ENCODE assay signal across 23 cellular contexts in the genomic region with DNA sequence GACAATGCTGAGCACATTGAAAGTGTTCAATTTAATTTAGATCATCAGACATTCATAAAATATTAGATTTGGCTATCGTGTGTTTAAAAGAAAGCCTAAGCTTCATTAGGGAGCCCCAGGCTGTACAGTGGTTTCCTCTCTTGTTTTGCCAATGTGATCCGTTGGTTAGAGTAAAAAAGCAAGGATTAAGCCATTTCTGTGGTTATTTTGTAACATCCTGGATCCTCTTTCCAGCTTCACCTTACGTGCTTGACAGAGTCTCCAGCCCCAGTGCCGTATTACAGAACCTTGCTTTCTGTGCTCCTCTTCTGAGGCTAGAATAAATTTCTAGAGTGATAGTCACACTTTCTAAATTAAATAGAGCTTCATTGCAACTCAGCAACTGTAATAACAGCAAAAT.
"Had no signal": no experiment of that assay in that cellular context is flagged by ENCODE, and none has a peak within 500 bp of the region (broad histone marks: within the 10 kb centered on the region; RNA-seq: fewer than 3 reads in every experiment).

No MANE protein-coding gene starts in this region.

- H3K4me3 ChIP-seq: esophagus squamous epithelium, left lung, lower lobe of right lung, spleen, tibial nerve had no signal

- H3K36me3 ChIP-seq: esophagus squamous epithelium, left lung, lower lobe of right lung, spleen, tibial nerve had no signal

- H3K27ac ChIP-seq: epithelial cell of prostate, esophagus squamous epithelium, left lung, lower lobe of right lung, spleen, tibial nerve, VCaP had no signal

- H3K4me1 Mint-ChIP-seq: central memory CD8-positive, alpha-beta T cell; naive thymus-derived CD8-positive, alpha-beta T cell; neural crest cell had no signal

- H3K27ac Mint-ChIP-seq: activated naive CD8-positive, alpha-beta T cell; dendritic cell treated with granulocyte-macrophage colony-stimulating factor and Interleukin-4, amounts not matched to agents 40 ng/mL and 50 ng/mL, for 4 days; naive thymus-derived CD8-positive, alpha-beta T cell had no signal

- H3K27me3 ChIP-seq: esophagus squamous epithelium, left lung, spleen, tibial nerve had no signal

- DNase-seq: activated CD4-positive, alpha-beta T cell treated with anti-CD3 and anti-CD28 coated beads for 4 hours; activated CD4-positive, alpha-beta T cell treated with anti-CD3 and anti-CD28 coated beads, Interleukin-2, amount 50 U/mL, for 4 hours; activated CD8-positive, alpha-beta memory T cell treated with anti-CD3 and anti-CD28 coated beads for 24 hours; activated effector memory CD4-positive, alpha-beta T cell treated with Interleukin-2 at 50 U/mL for 16 hours; activated naive CD4-positive, alpha-beta T cell treated with Interleukin-2 at 50 U/mL for 16 hours; anterior cingulate cortex; effector CD4-positive, alpha-beta T cell; esophagus squamous epithelium; left lung; lower lobe of right lung; mesenchymal stem cell; naive thymus-derived CD8-positive, alpha-beta T cell; posterior cingulate gyrus; right cardiac atrium; spleen; stimulated activated naive CD4-positive, alpha-beta T cell treated with Interleukin-2 at 50 U/mL for 16 hours had no signal

- ATAC-seq: left lung; lower lobe of right lung; naive thymus-derived CD8-positive, alpha-beta T cell; right cardiac atrium had no signal

- H3K27me3 Mint-ChIP-seq: activated naive CD8-positive, alpha-beta T cell; central memory CD8-positive, alpha-beta T cell; dendritic cell treated with granulocyte-macrophage colony-stimulating factor and Interleukin-4, amounts not matched to agents 40 ng/mL and 50 ng/mL, for 4 days; naive thymus-derived CD8-positive, alpha-beta T cell had no signal

- H3K4me1 ChIP-seq: esophagus squamous epithelium, left lung, lower lobe of right lung, spleen, tibial nerve had no signal

- H3K36me3 Mint-ChIP-seq: activated naive CD8-positive, alpha-beta T cell had no signal

- H3K4me3 Mint-ChIP-seq: activated naive CD8-positive, alpha-beta T cell; central memory CD8-positive, alpha-beta T cell; dendritic cell treated with granulocyte-macrophage colony-stimulating factor and Interleukin-4, amounts not matched to agents 40 ng/mL and 50 ng/mL, for 4 days; naive thymus-derived CD8-positive, alpha-beta T cell; neural crest cell had no signal
